In genomic region chr11:78450866-78451265, GRCh38 we compare ENCODE assay signal across 18 cellular contexts.
"Had no signal": no experiment of that assay in that cellular context is flagged by ENCODE, and none has a peak within 500 bp of the region (broad histone marks: within the 10 kb centered on the region; RNA-seq: fewer than 3 reads in every experiment).

No MANE protein-coding gene starts in this region.

- DNase-seq: activated CD4-positive, alpha-beta T cell treated with anti-CD3 and anti-CD28 coated beads, Interleukin-2, amount 10 ng/mL, durations not matched to agents 24 days and 14 days; activated CD8-positive, alpha-beta T cell treated with anti-CD3 and anti-CD28 coated beads, Interleukin-2, amount 10 ng/mL, durations not matched to agents 7 days and 5 days; activated effector memory CD4-positive, alpha-beta T cell treated with anti-CD3 and anti-CD28 coated beads, Interleukin-2, amount 50 U/mL, for 16 hours; activated naive CD4-positive, alpha-beta T cell treated with anti-CD3 and anti-CD28 coated beads, Interleukin-2, amount 50 U/mL, for 16 hours; activated T-cell treated with anti-CD3 and anti-CD28 coated beads, Interleukin-2, amount 50 U/mL, for 4 hours; adrenal gland; dermis blood vessel endothelial cell; effector memory CD4-positive, alpha-beta T cell; heart left ventricle; kidney glomerular epithelial cell; left ventricle myocardium superior; naive thymus-derived CD4-positive, alpha-beta T cell; ovary; right lobe of liver; stimulated activated CD4-positive, alpha-beta T cell treated with anti-CD3 and anti-CD28 coated beads, Interleukin-4, amount 100 ng/mL, for 4 hours; stimulated activated naive B cell treated with anti-CD40 and anti-IgM and Interleukin-4, amounts not matched to agents 10 μg/mL and 1 μg/mL and 100 μg/mL, for 72 hours; SW 1271 had no signal

- H3K27ac Mint-ChIP-seq: activated CD4-positive, alpha-beta T cell treated with anti-CD3 and anti-CD28 coated beads, Interleukin-2, amount 10 ng/mL, durations not matched to agents 24 days and 14 days; activated CD8-positive, alpha-beta T cell treated with anti-CD3 and anti-CD28 coated beads, Interleukin-2, amount 10 ng/mL, durations not matched to agents 7 days and 5 days; stimulated activated naive B cell treated with anti-CD40 and anti-IgM and Interleukin-4, amounts not matched to agents 10 μg/mL and 1 μg/mL and 100 μg/mL, for 72 hours had no signal

- H3K4me3 Mint-ChIP-seq: activated CD4-positive, alpha-beta T cell treated with anti-CD3 and anti-CD28 coated beads, Interleukin-2, amount 10 ng/mL, durations not matched to agents 24 days and 14 days; activated CD8-positive, alpha-beta T cell treated with anti-CD3 and anti-CD28 coated beads, Interleukin-2, amount 10 ng/mL, durations not matched to agents 7 days and 5 days; activated T-cell treated with anti-CD3 and anti-CD28 coated beads, Interleukin-2, amount 50 U/mL, for 4 hours; naive thymus-derived CD4-positive, alpha-beta T cell; stimulated activated naive B cell treated with anti-CD40 and anti-IgM and Interleukin-4, amounts not matched to agents 10 μg/mL and 1 μg/mL and 100 μg/mL, for 72 hours had no signal

- ATAC-seq: activated CD8-positive, alpha-beta T cell treated with anti-CD3 and anti-CD28 coated beads, Interleukin-2, amount 10 ng/mL, durations not matched to agents 7 days and 5 days; activated T-cell treated with anti-CD3 and anti-CD28 coated beads, Interleukin-2, amount 50 U/mL, for 4 hours; gastroesophageal sphincter; heart left ventricle; left ventricle myocardium superior; naive thymus-derived CD4-positive, alpha-beta T cell; stimulated activated naive B cell treated with anti-CD40 and anti-IgM and Interleukin-4, amounts not matched to agents 10 μg/mL and 1 μg/mL and 100 μg/mL, for 72 hours had no signal

- H3K9me3 Mint-ChIP-seq: activated CD4-positive, alpha-beta T cell treated with anti-CD3 and anti-CD28 coated beads, Interleukin-2, amount 10 ng/mL, durations not matched to agents 24 days and 14 days; activated T-cell treated with anti-CD3 and anti-CD28 coated beads, Interleukin-2, amount 50 U/mL, for 4 hours; stimulated activated naive B cell treated with anti-CD40 and anti-IgM and Interleukin-4, amounts not matched to agents 10 μg/mL and 1 μg/mL and 100 μg/mL, for 72 hours had no signal

- H3K27me3 Mint-ChIP-seq: activated CD4-positive, alpha-beta T cell treated with anti-CD3 and anti-CD28 coated beads, Interleukin-2, amount 10 ng/mL, durations not matched to agents 24 days and 14 days; naive thymus-derived CD4-positive, alpha-beta T cell; stimulated activated naive B cell treated with anti-CD40 and anti-IgM and Interleukin-4, amounts not matched to agents 10 μg/mL and 1 μg/mL and 100 μg/mL, for 72 hours had no signal
